8 cellular contexts compared by ENCODE assay signal in genomic region chr18:34977787-34978532, GRCh38.
DNase-seq lines count a peak whose midpoint lies in the region; ATAC-seq and TF ChIP-seq lines count a peak whose summit lies in the region.

No MANE protein-coding gene starts in this region.

- H3K4me3 ChIP-seq in heart left ventricle, result peak overlapping the region; percentile 68 to 95 (median 88)

- no peak for TF ChIP-seq POLR2A in heart left ventricle (IDR thresholded peaks at IDR 0.05)

- H3K36me3 ChIP-seq in heart left ventricle, result no peaks in the 10 kb centered on the region

- ATAC-seq in HG03354 (IDR thresholded peaks at IDR 0.05; ENCODE audit: poor library complexity, severe bottlenecking, unreplicated experiment) (peak; percentile 37), heart left ventricle (peak; percentile 21 to 41 (median 28))

- WGBS in heart left ventricle, 4 donors, result 0 to 1% (median 0%) methylated on average over 33 to 39 of the region's 39 CpGs

- peaks cover 0 to 3% (median 0%) of the 10 kb centered on the region in 12 donors for H3K9me3 ChIP-seq in heart left ventricle

- intact Hi-C loops in heart left ventricle (cut with DNase I) (loop anchor here in 2 of 10 donors (5.0 to 10.0 kb wide), 2 partner anchors 93 to 96 kb away; no protein-coding TSS in a partner anchor), posterior cingulate gyrus (cut with DNase I) (loop anchor here (2.0 to 10.0 kb wide), 3 partner anchors 63 to 93 kb away; partner anchors contain the start of gene MAPRE2)

- peak overlapping the region; percentile 90 for H3K27ac Mint-ChIP-seq in activated naive CD8-positive, alpha-beta T cell

- H3K36me3 Mint-ChIP-seq in activated naive CD8-positive, alpha-beta T cell, result peaks cover 2% of the 10 kb centered on the region

- peak overlapping the region in 11 of 12 donors; percentile 3 to 75 (median 60) for H3K27ac ChIP-seq in heart left ventricle

- no peaks in the 10 kb centered on the region for H3K9me3 Mint-ChIP-seq in activated naive CD8-positive, alpha-beta T cell (ENCODE audit: low read depth)

- peaks cover 24% of the 10 kb centered on the region for H3K4me1 Mint-ChIP-seq in activated naive CD8-positive, alpha-beta T cell (ENCODE audit: low read depth)

- TF ChIP-seq CTCF in heart left ventricle (IDR thresholded peaks at IDR 0.05), result no peak

- H3K4me3 Mint-ChIP-seq in activated naive CD8-positive, alpha-beta T cell, result peak overlapping the region; percentile 88

- H3K27me3 ChIP-seq in heart left ventricle, result no peaks in the 10 kb centered on the region

- peaks cover 0 to 31% (median 13%) of the 10 kb centered on the region in 12 donors for H3K4me1 ChIP-seq in heart left ventricle

- DNase-seq in NCI-H1694 (lab: John Stamatoyannopoulos, UW) (peak; percentile 21), NCI-H1694 treated with DMSO at 0.1 percent for 48 hours (lab: John Stamatoyannopoulos, UW) (no peak), RKO (ENCODE audit: low spot score) (peak; percentile 50), heart left ventricle (peak; percentile 38 to 80 (median 40)), posterior cingulate gyrus (peak; percentile 20 to 88 (median 50)), cerebellum (ENCODE audit: low spot score) (no peak)

- no peaks in the 10 kb centered on the region for H3K27me3 Mint-ChIP-seq in activated naive CD8-positive, alpha-beta T cell

Comparison
In these comparisons a context has a peak if more than half of its experiments do, and no peak if none do; other contexts are left out.
1. DNase-seq: peak in NCI-H1694 (single experiment), RKO (single experiment), heart left ventricle (5 of 5) and posterior cingulate gyrus (10 of 10); none in NCI-H1694 treated with DMSO at 0.1 percent for 48 hours (single experiment) and cerebellum (single experiment).